30 cellular contexts compared by ENCODE assay signal in genomic region chr18:41850781-41851180, GRCh38.
"Had no signal": no experiment of that assay in that cellular context is flagged by ENCODE, and none has a peak within 500 bp of the region (broad histone marks: within the 10 kb centered on the region; RNA-seq: fewer than 3 reads in every experiment).

No MANE protein-coding gene starts in this region.

- H3K4me3 Mint-ChIP-seq: activated CD4-positive, alpha-beta T cell treated with anti-CD3 and anti-CD28 coated beads, Interleukin-2, amount 10 ng/mL, durations not matched to agents 24 days and 14 days; activated CD8-positive, alpha-beta T cell treated with anti-CD3 and anti-CD28 coated beads for 36 hours; activated naive CD4-positive, alpha-beta T cell treated with anti-CD3 and anti-CD28 coated beads for 36 hours; activated T-helper 1 cell treated with anti-CD3 and anti-CD28 coated beads, Interleukin-12 subunit alpha, Interleukin-12 subunit beta, Interleukin-2, Interleukin-4 antibody, amounts not matched to agents 30 ng/mL and 10 ng/mL and 1 ng/mL, durations not matched to agents 14 hours and 24 hours and 36 hours had no signal

- H3K27me3 ChIP-seq: adrenal gland, breast epithelium had no signal

- H3K9me3 ChIP-seq: adrenal gland, body of pancreas, breast epithelium had no signal

- H3K4me1 ChIP-seq: body of pancreas, breast epithelium had no signal

- H3K9me3 Mint-ChIP-seq: activated CD4-positive, alpha-beta T cell treated with anti-CD3 and anti-CD28 coated beads, Interleukin-2, amount 10 ng/mL, durations not matched to agents 24 days and 14 days; activated CD8-positive, alpha-beta T cell treated with anti-CD3 and anti-CD28 coated beads for 36 hours; activated naive CD4-positive, alpha-beta T cell treated with anti-CD3 and anti-CD28 coated beads for 36 hours; activated T-helper 1 cell treated with anti-CD3 and anti-CD28 coated beads, Interleukin-12 subunit alpha, Interleukin-12 subunit beta, Interleukin-2, Interleukin-4 antibody, amounts not matched to agents 30 ng/mL and 10 ng/mL and 1 ng/mL, durations not matched to agents 14 hours and 24 hours and 36 hours had no signal

- H3K36me3 Mint-ChIP-seq: activated naive CD4-positive, alpha-beta T cell treated with anti-CD3 and anti-CD28 coated beads, Interleukin-2, amount 50 U/mL, for 72 hours had no signal

- H3K27ac ChIP-seq: adrenal gland, body of pancreas, breast epithelium, KMS-11, RWPE1, WERI-Rb-1 had no signal

- H3K4me1 Mint-ChIP-seq: activated CD4-positive, alpha-beta T cell treated with anti-CD3 and anti-CD28 coated beads, Interleukin-2, amount 10 ng/mL, durations not matched to agents 24 days and 14 days had no signal

- DNase-seq: activated CD4-positive, alpha-beta T cell treated with anti-CD3 and anti-CD28 coated beads, Interleukin-2, amount 10 ng/mL, durations not matched to agents 24 days and 14 days; activated CD4-positive, alpha-beta T cell treated with anti-CD3 and anti-CD28 coated beads, Interleukin-2, amount 50 U/mL, for 4 hours; activated CD8-positive, alpha-beta T cell treated with anti-CD3 and anti-CD28 coated beads for 36 hours; activated gamma-delta T cell treated with Interleukin-2 at 50 U/mL for 16 hours; activated naive CD4-positive, alpha-beta T cell treated with anti-CD3 and anti-CD28 coated beads for 36 hours; activated T-cell treated with anti-CD3 and anti-CD28 coated beads, Interleukin-2, amount 50 U/mL, for 1 hour; adrenal gland; body of pancreas; caudate nucleus; cerebellar nuclear complex; NCI-H1092 treated with DMSO at 0.1 percent for 48 hours; NCI-H146; NCI-H187; NCI-H2029 treated with DMSO at 0.1 percent for 48 hours; NCI-H2107; NCI-H2171; NCI-H510A treated with DMSO at 0.1 percent for 48 hours; NCI-H526 treated with DMSO at 0.1 percent for 48 hours; SIG-M5; SW 1271; T-helper 1 cell; T-helper 2 cell; T-helper 9 cell; WERI-Rb-1 had no signal

- ATAC-seq: activated CD8-positive, alpha-beta T cell treated with anti-CD3 and anti-CD28 coated beads for 36 hours; activated naive CD4-positive, alpha-beta T cell treated with anti-CD3 and anti-CD28 coated beads, Interleukin-2, amount 50 U/mL, for 72 hours; body of pancreas; Right ventricle myocardium inferior had no signal

- H3K36me3 ChIP-seq: adrenal gland, breast epithelium, WERI-Rb-1 had no signal

- H3K4me3 ChIP-seq: adrenal gland, body of pancreas, breast epithelium had no signal

- H3K27ac Mint-ChIP-seq: activated CD4-positive, alpha-beta T cell treated with anti-CD3 and anti-CD28 coated beads, Interleukin-2, amount 10 ng/mL, durations not matched to agents 24 days and 14 days; activated CD8-positive, alpha-beta T cell treated with anti-CD3 and anti-CD28 coated beads for 36 hours; activated naive CD4-positive, alpha-beta T cell treated with anti-CD3 and anti-CD28 coated beads for 36 hours; activated naive CD4-positive, alpha-beta T cell treated with anti-CD3 and anti-CD28 coated beads, Interleukin-2, amount 50 U/mL, for 72 hours; activated T-helper 1 cell treated with anti-CD3 and anti-CD28 coated beads, Interleukin-12 subunit alpha, Interleukin-12 subunit beta, Interleukin-2, Interleukin-4 antibody, amounts not matched to agents 30 ng/mL and 10 ng/mL and 1 ng/mL, durations not matched to agents 14 hours and 24 hours and 36 hours had no signal
